ENCODE assay signal across 19 cellular contexts in the genomic region with DNA sequence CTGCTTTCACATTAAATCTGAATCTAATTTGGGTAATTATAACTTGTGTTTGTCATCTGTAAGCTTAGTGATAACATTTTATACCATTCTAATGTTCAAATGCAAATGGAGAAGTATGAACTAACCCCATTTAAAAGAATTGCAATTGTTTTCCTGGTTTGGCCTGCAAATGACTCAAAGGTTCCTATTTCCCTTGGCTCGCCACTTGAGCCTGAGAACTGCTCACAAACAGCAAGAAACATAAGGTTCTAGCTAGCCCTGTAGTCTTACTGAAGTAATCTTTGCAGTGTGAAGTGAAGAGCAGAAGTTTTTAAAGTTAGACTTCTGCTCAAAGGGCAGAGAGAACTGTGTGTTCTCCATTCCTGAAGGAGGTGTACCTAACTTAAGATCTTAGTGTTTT.
"Had no signal": no experiment of that assay in that cellular context is flagged by ENCODE, and none has a peak within 500 bp of the region (broad histone marks: within the 10 kb centered on the region; RNA-seq: fewer than 3 reads in every experiment).

No MANE protein-coding gene starts in this region.

- H3K9me3 ChIP-seq: ascending aorta, psoas muscle, tibial nerve, vagina had no signal

- H3K4me3 Mint-ChIP-seq: activated CD4-positive, alpha-beta T cell treated with anti-CD3 and anti-CD28 coated beads for 36 hours; endodermal cell; memory B cell; nephron had no signal

- H3K4me3 ChIP-seq: ascending aorta, psoas muscle, tibial nerve, vagina had no signal

- H3K4me1 ChIP-seq: foreskin keratinocyte, psoas muscle, tibial nerve, vagina had no signal

- H3K9me3 Mint-ChIP-seq: activated naive CD4-positive, alpha-beta T cell treated with anti-CD3 and anti-CD28 coated beads, Interleukin-2, amount 50 U/mL, for 72 hours; memory B cell had no signal

- DNase-seq: activated CD4-positive, alpha-beta T cell treated with anti-CD3 and anti-CD28 coated beads for 36 hours; activated effector memory CD4-positive, alpha-beta T cell treated with anti-CD3 and anti-CD28 coated beads, Interleukin-2, amount 50 U/mL, for 16 hours; central memory CD4-positive, alpha-beta T cell; endodermal cell; foreskin keratinocyte; head of caudate nucleus; occipital lobe; psoas muscle; stimulated activated CD4-positive, alpha-beta T cell treated with anti-CD3 and anti-CD28 coated beads, Interleukin-2, amount 100 ng/mL, for 48 hours; stimulated activated CD8-positive, alpha-beta memory T cell treated with anti-CD3 and anti-CD28 coated beads, Interleukin-4, amount 100 ng/mL, for 48 hours; T-helper 9 cell; WERI-Rb-1 had no signal

- H3K27me3 ChIP-seq: ascending aorta, foreskin keratinocyte, tibial nerve, vagina had no signal

- H3K27me3 Mint-ChIP-seq: activated CD4-positive, alpha-beta T cell treated with anti-CD3 and anti-CD28 coated beads for 36 hours; memory B cell had no signal

- H3K36me3 ChIP-seq: ascending aorta, vagina, WERI-Rb-1 had no signal

- H3K27ac ChIP-seq: foreskin keratinocyte, psoas muscle, tibial nerve, vagina, WERI-Rb-1 had no signal

- FAIRE-seq: islet of Langerhans had no signal

- H3K27ac Mint-ChIP-seq: endodermal cell, memory B cell, nephron had no signal

- H3K4me1 Mint-ChIP-seq: activated CD4-positive, alpha-beta T cell treated with anti-CD3 and anti-CD28 coated beads for 36 hours; memory B cell; nephron had no signal
